In genomic region chr7:45136106-45137060, GRCh38 we compare ENCODE assay signal across 1 cellular context.
A peak's percentile ranks its signal among the peaks of the same experiment; 100 is the strongest.
TF ChIP-seq lines count a peak whose summit lies in the region.

No MANE protein-coding gene starts in this region.

TF ChIP-seq in K562, 482 proteins besides CTCF, POLR2A, EP300 and RAD21 (continues in another document):
- TF ChIP-seq CGGBP1 (CRISPR knock-in tag; IDR thresholded peaks at IDR 0.05) = no peak
- TF ChIP-seq NCOA4 (IDR thresholded peaks at IDR 0.05; ENCODE audit: partially characterized antibody) = no peak
- TF ChIP-seq PBX2 (CRISPR knock-in tag; IDR thresholded peaks at IDR 0.05; ENCODE audit: low read depth) = no peak
- TF ChIP-seq PBX2 (tag; conservative IDR thresholded peaks at IDR 0.05; ENCODE audit: low read depth) = peak; percentile 64
- no peak for TF ChIP-seq ZNF780A (CRISPR knock-in tag; IDR thresholded peaks at IDR 0.05)
- no peak for TF ChIP-seq ZNF589 (CRISPR knock-in tag; IDR thresholded peaks at IDR 0.05; ENCODE audit: low read depth)
- peak; percentile 58 for TF ChIP-seq MEIS2 (IDR thresholded peaks at IDR 0.05; ENCODE audit: partially characterized antibody)
- TF ChIP-seq ATF1 (CRISPR knock-in tag; IDR thresholded peaks at IDR 0.05) = no peak
- no peak for TF ChIP-seq ATF1 (tag; IDR thresholded peaks at IDR 0.05)
- TF ChIP-seq TBL1XR1 (IDR thresholded peaks at IDR 0.05; ENCODE audit: low read length in 2 of 2) = 0 out of 4 replicates have a peak, but pooled peaks of 1 of the 2 experiments have one; percentile 5
- no peak for TF ChIP-seq EGR1 (conservative IDR thresholded peaks at IDR 0.05)
- 0 out of 2 replicates have a peak, but pooled peaks have one; percentile 13 for TF ChIP-seq ARID3A (IDR thresholded peaks at IDR 0.05; ENCODE audit: borderline replicate concordance, low read depth, low read length)
- peak; percentile 44; the same call in 1 of the 2 replicates for TF ChIP-seq ATF3 (IDR thresholded peaks at IDR 0.05)
- TF ChIP-seq ATF3 (CRISPR knock-in tag; conservative IDR thresholded peaks at IDR 0.05) = no peak
- TF ChIP-seq DEAF1 (CRISPR knock-in tag; IDR thresholded peaks at IDR 0.05) = peak; percentile 92
- no peak for TF ChIP-seq CEBPG (CRISPR knock-in tag; IDR thresholded peaks at IDR 0.05)
- peak; percentile 35 to 73; a peak in 3 of 4 replicates for TF ChIP-seq CEBPG (tag; conservative IDR thresholded peaks at IDR 0.05 in 1 of 2, IDR thresholded peaks at IDR 0.05 in 1 of 2)
- no peak for TF ChIP-seq SRSF3 (IDR thresholded peaks at IDR 0.05; ENCODE audit: insufficient read depth, low read length)
- peak; percentile 39; the same call in 1 of the 2 replicates for TF ChIP-seq PKNOX1 (IDR thresholded peaks at IDR 0.05)
- TF ChIP-seq ARID2 (IDR thresholded peaks at IDR 0.05) = peak; percentile 84
- no peak for TF ChIP-seq KDM4B (IDR thresholded peaks at IDR 0.05; ENCODE audit: borderline replicate concordance in 2 of 2, low read depth in 1 of 2)
- no peak for TF ChIP-seq PML (IDR thresholded peaks at IDR 0.05; ENCODE audit: low read length)
- TF ChIP-seq ZNF551 (CRISPR knock-in tag; IDR thresholded peaks at IDR 0.05) = no peak
- no peak for TF ChIP-seq MTA1 (IDR thresholded peaks at IDR 0.05; ENCODE audit: borderline replicate concordance)
- TF ChIP-seq KLF10 (CRISPR knock-in tag; IDR thresholded peaks at IDR 0.05) = no peak
- TF ChIP-seq STAT5A (IDR thresholded peaks at IDR 0.05; ENCODE audit: borderline replicate concordance, low read length) = 0 out of 2 replicates have a peak, but pooled peaks have one; percentile 15
- peak; percentile 73; the same call in 1 of the 2 replicates for TF ChIP-seq CC2D1A (IDR thresholded peaks at IDR 0.05)
- TF ChIP-seq HINFP (tag; conservative IDR thresholded peaks at IDR 0.05; ENCODE audit: low read depth) = no peak
- no peak for TF ChIP-seq SP2 (IDR thresholded peaks at IDR 0.05; ENCODE audit: extremely low read depth, low read depth, low read length, poor library complexity, severe bottlenecking)
- TF ChIP-seq ZBTB49 (CRISPR knock-in tag; IDR thresholded peaks at IDR 0.05; ENCODE audit: borderline replicate concordance) = no peak
- 0 out of 4 replicates have a peak, but pooled peaks of 1 of the 2 experiments have one; percentile 48 for TF ChIP-seq MLLT1 (IDR thresholded peaks at IDR 0.05)
- peak; percentile 80; the same call in 1 of the 2 replicates for TF ChIP-seq STAG1 (CRISPR knock-in tag; IDR thresholded peaks at IDR 0.05; ENCODE audit: borderline replicate concordance)
- TF ChIP-seq DPF2 (IDR thresholded peaks at IDR 0.05) = no peak
- TF ChIP-seq HSF4 (CRISPR knock-in tag; IDR thresholded peaks at IDR 0.05; ENCODE audit: borderline replicate concordance) = no peak
- TF ChIP-seq RREB1 (CRISPR knock-in tag; IDR thresholded peaks at IDR 0.05) = no peak
- TF ChIP-seq TFE3 (CRISPR knock-in tag; IDR thresholded peaks at IDR 0.05) = peak; percentile 27
- peak in 1 of 2 experiments; percentile 49; a peak in 1 of 4 replicates for TF ChIP-seq ARNT (IDR thresholded peaks at IDR 0.05)
